In genomic region chr1:205664399-205665108, GRCh38 we compare ENCODE assay signal across 9 cellular contexts. TPM values are rescaled to one million over a fixed set of nuclear protein-coding genes. Genes with fewer than 3 reads are reported as not detected.
A peak's percentile ranks its signal among the peaks of the same experiment; 100 is the strongest.
DNase-seq lines count a peak whose midpoint lies in the region; ATAC-seq and FAIRE-seq lines count a peak whose summit lies in the region.
"Had no signal": no experiment of that assay in that cellular context is flagged by ENCODE, and none has a peak within 500 bp of the region (broad histone marks: within the 10 kb centered on the region; RNA-seq: fewer than 3 reads in every experiment).

No MANE protein-coding gene starts in this region.

- ATAC-seq in HG03442 (IDR thresholded peaks at IDR 0.05; ENCODE audit: unreplicated experiment), result no peak
- ATAC-seq in HG02840 (IDR thresholded peaks at IDR 0.05; ENCODE audit: low FRiP score, unreplicated experiment), result no peak
- ATAC-seq: gastrocnemius medialis had no signal

- FAIRE-seq in RCC 7860 (lab: Jason Lieb, UNC) (no peak), small intestine (lab: Jason Lieb, UNC) (no peak)

- H3K36me3 ChIP-seq in small intestine (ENCODE audit: control insufficient read depth in 2 of 2, insufficient read depth in 2 of 2, low read length in 2 of 2), result no peaks in the 10 kb centered on the region
- H3K36me3 ChIP-seq: gastrocnemius medialis, SJSA1 had no signal

- 18 to 60% (median 38%) methylated on average over 20 of the region's 20 CpGs for WGBS in small intestine, 3 donors

- DNase-seq in HPDE6-E6E7 (ENCODE audit: extremely low spot score), result peak; percentile 64
- peak; percentile 17 for DNase-seq in RCC 7860 (ENCODE audit: low spot score)
- DNase-seq in epithelial cell of prostate (ENCODE audit: low read depth, low spot score), result peak; percentile 8
- peak; percentile 85 for DNase-seq in small intestine
- no peak for DNase-seq in activated CD8-positive, alpha-beta memory T cell treated with anti-CD3 and anti-CD28 coated beads for 24 hours
- DNase-seq: gastrocnemius medialis had no signal

- no peak overlapping the region for H3K27ac ChIP-seq in epithelial cell of prostate
- peak overlapping the region; percentile 52 to 91 for H3K27ac ChIP-seq in small intestine (ENCODE audit: low read depth in 1 of 2, low read length in 1 of 2)
- H3K27ac ChIP-seq: gastrocnemius medialis, SJSA1 had no signal

- H3K9me3 ChIP-seq in small intestine (ENCODE audit: control insufficient read depth, low read depth), result no peaks in the 10 kb centered on the region
- H3K9me3 ChIP-seq: gastrocnemius medialis, SJSA1 had no signal

- H3K27me3 ChIP-seq in small intestine (ENCODE audit: control insufficient read depth in 2 of 2, insufficient read depth in 2 of 2, low read length in 2 of 2), result no peaks in the 10 kb centered on the region
- H3K27me3 ChIP-seq: gastrocnemius medialis, SJSA1 had no signal

- peaks cover 11 to 12% of the 10 kb centered on the region in 2 donors for H3K4me1 ChIP-seq in small intestine (ENCODE audit: control insufficient read depth in 2 of 2, insufficient read depth in 1 of 2, low read depth in 1 of 2, low read length in 1 of 2)
- H3K4me1 ChIP-seq: SJSA1 had no signal

- no peak overlapping the region for H3K4me3 ChIP-seq in small intestine (ENCODE audit: low read depth in 1 of 2, low read length in 2 of 2)
- H3K4me3 ChIP-seq: gastrocnemius medialis, SJSA1 had no signal

RNA-seq across cellular contexts. Expression of gene SLC45A3, which starts 15.8 kb away (rescaled TPM):
- polyA plus RNA-seq in small intestine, result 1 to 10 TPM; 1.1 to 8.5 (median 1.3) TPM

RNA-seq across cellular contexts. Expression of gene ELK4, which starts 32.7 kb away (rescaled TPM):
- 1 to 10 TPM; 2.7 to 6.0 (median 3.0) TPM for polyA plus RNA-seq in small intestine
